7 cellular contexts compared by ENCODE assay signal in genomic region chr12:20212658-20213387, GRCh38.
A peak's percentile ranks its signal among the peaks of the same experiment; 100 is the strongest.
DNase-seq lines count a peak whose midpoint lies in the region; ATAC-seq lines count a peak whose summit lies in the region.

No MANE protein-coding gene starts in this region.

- no peaks in the 10 kb centered on the region for H3K27me3 ChIP-seq in HUES6 (ENCODE audit: control insufficient read depth, insufficient read depth, low read length)

- H3K27ac ChIP-seq in HUES6 (ENCODE audit: low read depth, low read length) = peak overlapping the region; percentile 24; the same call in 1 of the 2 replicates

- peak; percentile 25 for DNase-seq in SHP77 treated with DMSO at 0.1 percent for 48 hours (lab: John Stamatoyannopoulos, UW)
- peak; percentile 100 for DNase-seq in fibroblast of peridontal ligament (ENCODE audit: extremely low read depth)
- DNase-seq in myocyte (ENCODE audit: low read depth) = peak; percentile 85

- no peaks in the 10 kb centered on the region for H3K9me3 ChIP-seq in HUES6 (ENCODE audit: control insufficient read depth, insufficient read depth, low read depth, low read length)

- no peaks in the 10 kb centered on the region for H3K36me3 ChIP-seq in HUES6 (ENCODE audit: control insufficient read depth, insufficient read depth, low read length)

- no peak overlapping the region for H3K4me3 ChIP-seq in HUES6 (ENCODE audit: low read depth, low read length)

- ATAC-seq in HG03442 (IDR thresholded peaks at IDR 0.05; ENCODE audit: unreplicated experiment) = no peak
- no peak for ATAC-seq in HG03378 (IDR thresholded peaks at IDR 0.05; ENCODE audit: unreplicated experiment)
- ATAC-seq in GM21528 (IDR thresholded peaks at IDR 0.05; ENCODE audit: low FRiP score, unreplicated experiment) = no peak

- H3K4me1 ChIP-seq in HUES6 (ENCODE audit: control insufficient read depth, insufficient read depth, low read length) = peaks cover 14% of the 10 kb centered on the region

- no peak overlapping the region for H3K9ac ChIP-seq in HUES6 (ENCODE audit: low read length)

Comparison
In these comparisons a context has a peak if more than half of its experiments do, and no peak if none do; other contexts are left out.
1. DNase-seq: peak in every context shown above with its lines; median percentile 100 in fibroblast of peridontal ligament; 85 in myocyte; 25 in SHP77 treated with DMSO at 0.1 percent for 48 hours.